Comparison of ENCODE assay signal across 26 cellular contexts in the genomic region with DNA sequence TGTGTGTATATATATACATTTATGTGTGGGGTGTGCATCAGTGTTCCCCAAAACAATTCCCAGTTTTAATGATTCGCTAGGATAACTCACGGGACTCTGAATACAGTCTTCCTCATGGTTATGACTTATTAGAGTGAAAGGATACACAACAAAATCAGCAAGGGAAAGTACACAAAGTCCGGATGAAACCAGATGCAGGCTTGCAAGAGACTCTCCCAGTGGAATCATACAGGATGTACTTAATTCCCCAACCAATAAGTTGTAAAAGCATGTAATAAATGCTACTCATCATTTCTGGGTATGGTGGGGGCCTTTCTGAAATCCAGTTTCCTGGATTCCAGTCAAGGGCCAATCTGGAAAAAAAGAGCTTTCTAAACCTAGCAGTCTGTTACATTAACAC.
DNase-seq lines count a peak whose midpoint lies in the region; ATAC-seq, FAIRE-seq and TF ChIP-seq lines count a peak whose summit lies in the region.
"Had no signal": no experiment of that assay in that cellular context is flagged by ENCODE, and none has a peak within 500 bp of the region (broad histone marks: within the 10 kb centered on the region; RNA-seq: fewer than 3 reads in every experiment).

No MANE protein-coding gene starts in this region.

- H3K27me3 Mint-ChIP-seq in MCF 10A (ENCODE audit: insufficient read depth, unreplicated experiment) = no peaks in the 10 kb centered on the region
- H3K27me3 Mint-ChIP-seq: activated CD8-positive, alpha-beta memory T cell treated with anti-CD3 and anti-CD28 coated beads, Interleukin-2, amount 10 ng/mL, durations not matched to agents 7 days and 5 days; dendritic cell treated with granulocyte-macrophage colony-stimulating factor and Interleukin-4, amounts not matched to agents 40 ng/mL and 50 ng/mL, for 4 days; type B pancreatic cell had no signal

- no peak overlapping the region for H3K27ac Mint-ChIP-seq in MCF 10A (ENCODE audit: low read depth, unreplicated experiment)
- H3K27ac Mint-ChIP-seq: activated CD8-positive, alpha-beta memory T cell treated with anti-CD3 and anti-CD28 coated beads, Interleukin-2, amount 10 ng/mL, durations not matched to agents 7 days and 5 days; activated naive CD4-positive, alpha-beta T cell treated with anti-CD3 and anti-CD28 coated beads for 36 hours; dendritic cell treated with granulocyte-macrophage colony-stimulating factor and Interleukin-4, amounts not matched to agents 40 ng/mL and 50 ng/mL, for 4 days; type B pancreatic cell had no signal

- H3K4me1 Mint-ChIP-seq in MCF 10A (ENCODE audit: insufficient read depth, unreplicated experiment) = no peaks in the 10 kb centered on the region
- H3K4me1 Mint-ChIP-seq: activated CD8-positive, alpha-beta memory T cell treated with anti-CD3 and anti-CD28 coated beads, Interleukin-2, amount 10 ng/mL, durations not matched to agents 7 days and 5 days had no signal

- no peak for TF ChIP-seq POLR2A in breast epithelium (IDR thresholded peaks at IDR 0.05)

- FAIRE-seq in kidney (lab: Jason Lieb, UNC) = no peak
- FAIRE-seq: A549, HTR-8/SVneo had no signal

- ATAC-seq in GM21390 (IDR thresholded peaks at IDR 0.05; ENCODE audit: unreplicated experiment) = no peak
- ATAC-seq in HG03175 (IDR thresholded peaks at IDR 0.05; ENCODE audit: unreplicated experiment) = no peak
- ATAC-seq: A549; activated CD8-positive, alpha-beta memory T cell treated with anti-CD3 and anti-CD28 coated beads, Interleukin-2, amount 10 ng/mL, durations not matched to agents 7 days and 5 days had no signal

- H3K4me3 Mint-ChIP-seq in MCF 10A (ENCODE audit: unreplicated experiment) = no peak overlapping the region
- H3K4me3 Mint-ChIP-seq: activated CD8-positive, alpha-beta memory T cell treated with anti-CD3 and anti-CD28 coated beads, Interleukin-2, amount 10 ng/mL, durations not matched to agents 7 days and 5 days; activated naive CD4-positive, alpha-beta T cell treated with anti-CD3 and anti-CD28 coated beads for 36 hours; dendritic cell treated with granulocyte-macrophage colony-stimulating factor and Interleukin-4, amounts not matched to agents 40 ng/mL and 50 ng/mL, for 4 days; type B pancreatic cell had no signal

- H3K27me3 ChIP-seq in breast epithelium (no peaks in the 10 kb centered on the region), subcutaneous abdominal adipose tissue (ENCODE audit: control insufficient read depth in 5 of 5, insufficient read depth in 4 of 5, low read length in 5 of 5) (no peaks in the 10 kb centered on the region)
- H3K27me3 ChIP-seq: BE2C had no signal

- POLR2A ChIA-PET in MCF 10A (lab: Yijun Ruan, JAX) = no interaction called here

- H3K4me1 ChIP-seq in breast epithelium (no peaks in the 10 kb centered on the region), kidney (ENCODE audit: control insufficient read depth in 1 of 2, insufficient read depth in 1 of 2, low read depth in 1 of 2, low read length in 2 of 2) (no peaks in the 10 kb centered on the region), subcutaneous abdominal adipose tissue (ENCODE audit: control insufficient read depth in 5 of 5, insufficient read depth in 5 of 5, low read length in 5 of 5) (peaks cover 0 to 15% (median 0%) of the 10 kb centered on the region in 5 donors)
- H3K4me1 ChIP-seq: A549, BE2C, parathyroid adenoma had no signal

- BruUV-seq in MCF 10A (replicated peaks; lab: Mats Ljungman, UMichigan) = no TSS peak

- no peaks in the 10 kb centered on the region for H3K9me3 Mint-ChIP-seq in MCF 10A (ENCODE audit: unreplicated experiment)
- H3K9me3 Mint-ChIP-seq: dendritic cell treated with granulocyte-macrophage colony-stimulating factor and Interleukin-4, amounts not matched to agents 40 ng/mL and 50 ng/mL, for 4 days; type B pancreatic cell had no signal

- H3K9ac ChIP-seq in kidney (ENCODE audit: low read length in 2 of 2) = no peak overlapping the region
- H3K9ac ChIP-seq in subcutaneous abdominal adipose tissue (ENCODE audit: low read length in 5 of 5) = no peak overlapping the region
- H3K9ac ChIP-seq: parathyroid adenoma had no signal

- peak overlapping the region; percentile 14 to 39 for H3K27ac ChIP-seq in breast epithelium
- H3K27ac ChIP-seq in kidney (ENCODE audit: low read depth in 2 of 2, low read length in 2 of 2) = no peak overlapping the region
- peak overlapping the region; percentile 52 for H3K27ac ChIP-seq in subcutaneous abdominal adipose tissue (ENCODE audit: low read depth, low read length)
- H3K27ac ChIP-seq: A549, WERI-Rb-1 had no signal

- H3K4me3 ChIP-seq in breast epithelium = peak overlapping the region in 1 of 3 donors; percentile 17
- H3K4me3 ChIP-seq in cardiac fibroblast (replicated peaks in 1 of 2; ENCODE audit: low read depth in 2 of 2, low read length in 2 of 2) = no peak overlapping the region
- H3K4me3 ChIP-seq in kidney (ENCODE audit: low read length in 2 of 2) = peak overlapping the region; percentile 12 to 21
- H3K4me3 ChIP-seq in subcutaneous abdominal adipose tissue (ENCODE audit: low read depth in 1 of 5, low read length in 5 of 5) = no peak overlapping the region
- H3K4me3 ChIP-seq: A549 had no signal

- no peaks in the 10 kb centered on the region for H3K9me3 ChIP-seq in breast epithelium
- H3K9me3 ChIP-seq in kidney (ENCODE audit: control insufficient read depth in 1 of 2, low read length in 2 of 2) = no peaks in the 10 kb centered on the region
- no peaks in the 10 kb centered on the region for H3K9me3 ChIP-seq in subcutaneous abdominal adipose tissue (ENCODE audit: control insufficient read depth in 5 of 5, low read length in 5 of 5)
- H3K9me3 ChIP-seq: A549, BE2C had no signal

- intact Hi-C loops in breast epithelium (cut with DNase I; ENCODE audit: low total_unique reads) = no loop called here
- intact Hi-C loops in MCF 10A (cut with micrococcal nuclease) = no loop called here
- intact Hi-C loops in kidney (cut with DNase I) = no loop called here

- CTCF ChIA-PET in MCF 10A (lab: Yijun Ruan, JAX) = no interaction called here

- TF ChIP-seq CTCF in breast epithelium (IDR thresholded peaks at IDR 0.05) = no peak
- no peak for TF ChIP-seq CTCF in MCF 10A (IDR thresholded peaks at IDR 0.05; ENCODE audit: unreplicated experiment)
- no peak for TF ChIP-seq CTCF in cardiac fibroblast (IDR thresholded peaks at IDR 0.05; ENCODE audit: low read depth, low read length)
- TF ChIP-seq CTCF in kidney (IDR thresholded peaks at IDR 0.05; ENCODE audit: borderline replicate concordance, extremely low read depth, insufficient read depth) = no peak

- H3K36me3 Mint-ChIP-seq in MCF 10A (ENCODE audit: insufficient read depth, unreplicated experiment) = no peaks in the 10 kb centered on the region
- H3K36me3 Mint-ChIP-seq: activated CD8-positive, alpha-beta memory T cell treated with anti-CD3 and anti-CD28 coated beads, Interleukin-2, amount 10 ng/mL, durations not matched to agents 7 days and 5 days; type B pancreatic cell had no signal

- DNase-seq in breast epithelium (ENCODE audit: low spot score in 2 of 2) = no peak
- no peak for DNase-seq in MCF 10A (ENCODE audit: unreplicated experiment)
- DNase-seq in cardiac fibroblast (ENCODE audit: low read depth in 2 of 2) = peak; percentile 31 to 68
- no peak for DNase-seq in kidney
- DNase-seq in UCSD-AML1 (lab: John Stamatoyannopoulos, UW; ENCODE audit: unreplicated experiment) = no peak
- DNase-seq: activated CD4-positive, alpha-beta T cell treated with anti-CD3 and anti-CD28 coated beads, Interleukin-2, amount 50 U/mL, for 1 hour; activated CD8-positive, alpha-beta memory T cell treated with anti-CD3 and anti-CD28 coated beads, Interleukin-2, amount 10 ng/mL, durations not matched to agents 7 days and 5 days; activated naive CD4-positive, alpha-beta T cell treated with anti-CD3 and anti-CD28 coated beads for 36 hours; amygdala; BE2C; caudate nucleus; DND-41; KBM-7; NCI-H146; NCI-H2171 treated with DMSO at 0.1 percent for 48 hours; NCI-H526; stimulated activated CD8-positive, alpha-beta memory T cell treated with anti-CD3 and anti-CD28 coated beads, Interleukin-4, amount 100 ng/mL, for 48 hours; WERI-Rb-1 had no signal

- H3K36me3 ChIP-seq in breast epithelium (no peaks in the 10 kb centered on the region), kidney (ENCODE audit: control insufficient read depth in 1 of 2, insufficient read depth in 2 of 2, low read length in 2 of 2) (no peaks in the 10 kb centered on the region), subcutaneous abdominal adipose tissue (ENCODE audit: control insufficient read depth in 5 of 5, insufficient read depth in 5 of 5, low read length in 5 of 5) (no peaks in the 10 kb centered on the region)
- H3K36me3 ChIP-seq: BE2C, WERI-Rb-1 had no signal

Comparison
In these comparisons a context has a peak if more than half of its experiments do, and no peak if none do; other contexts are left out.
1. DNase-seq: peak in cardiac fibroblast (2 of 2); none in breast epithelium (0 of 2), MCF 10A (single experiment), kidney (single experiment) and UCSD-AML1 (single experiment).
2. H3K27ac ChIP-seq: peak in breast epithelium (2 of 2) and subcutaneous abdominal adipose tissue (single experiment); none in kidney (0 of 2).
3. H3K4me3 ChIP-seq: peak in kidney (2 of 2); none in cardiac fibroblast (0 of 2) and subcutaneous abdominal adipose tissue (0 of 5).